In the genomic region with DNA sequence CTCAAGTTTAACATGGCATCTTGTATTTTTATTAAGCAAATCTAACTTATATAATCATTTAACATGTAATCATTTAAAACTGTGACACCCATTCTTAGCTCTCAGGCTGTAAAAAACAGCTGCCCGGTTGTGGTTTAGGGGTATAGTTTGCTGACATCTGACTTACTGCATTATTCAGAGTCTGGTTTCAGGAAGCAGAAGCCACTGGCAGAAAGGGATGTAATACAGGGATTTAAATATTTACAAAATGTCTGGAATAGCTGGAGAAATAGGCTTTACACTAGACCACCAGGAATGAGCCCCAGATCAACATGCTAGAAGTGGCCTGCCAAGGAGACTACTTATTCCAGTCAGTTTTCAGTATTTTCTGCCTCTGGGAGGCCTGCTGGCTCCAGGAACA, we compare ENCODE assay signal across 19 cellular contexts.
"Had no signal": no experiment of that assay in that cellular context is flagged by ENCODE, and none has a peak within 500 bp of the region (broad histone marks: within the 10 kb centered on the region; RNA-seq: fewer than 3 reads in every experiment).

No MANE protein-coding gene starts in this region.

- H3K9me3 ChIP-seq: esophagus muscularis mucosa, prostate gland, right lobe of liver had no signal

- H3K4me1 ChIP-seq: esophagus muscularis mucosa, foreskin keratinocyte, parathyroid adenoma, prostate gland, right lobe of liver had no signal

- H3K27ac ChIP-seq: epithelial cell of prostate, esophagus muscularis mucosa, foreskin keratinocyte, parathyroid adenoma, prostate gland, right lobe of liver, skin epidermis had no signal

- H3K27me3 ChIP-seq: esophagus muscularis mucosa, right lobe of liver had no signal

- H3K4me3 ChIP-seq: esophagus muscularis mucosa, lung, prostate gland, right lobe of liver, skin epidermis had no signal

- H3K9ac ChIP-seq: parathyroid adenoma had no signal

- H2AFZ ChIP-seq: parathyroid adenoma had no signal

- DNase-seq: effector memory CD8-positive, alpha-beta T cell; foreskin keratinocyte; head of caudate nucleus; hippocampal formation; left colon; left ventricle myocardium superior; mesendoderm; naive thymus-derived CD4-positive, alpha-beta T cell; nephron progenitor cell; right lobe of liver; stimulated activated CD4-positive, alpha-beta T cell treated with anti-CD3 and anti-CD28 coated beads, Interleukin-12 subunit alpha, Interleukin-12 subunit beta, amount 100 ng/mL, for 4 hours; stimulated activated naive CD4-positive, alpha-beta T cell treated with Interleukin-2 at 50 U/mL for 16 hours; trophoblast cell had no signal

- H3K36me3 ChIP-seq: esophagus muscularis mucosa, prostate gland, right lobe of liver had no signal

- H3K79me2 ChIP-seq: parathyroid adenoma had no signal

- ATAC-seq: effector memory CD8-positive, alpha-beta T cell; foreskin keratinocyte; left colon; left ventricle myocardium superior; naive thymus-derived CD4-positive, alpha-beta T cell; right lobe of liver had no signal
